In genomic region chr10:85624511-85624910, GRCh38 we compare ENCODE assay signal across 23 cellular contexts.
"Had no signal": no experiment of that assay in that cellular context is flagged by ENCODE, and none has a peak within 500 bp of the region (broad histone marks: within the 10 kb centered on the region; RNA-seq: fewer than 3 reads in every experiment).

No MANE protein-coding gene starts in this region.

- FAIRE-seq: endothelial cell of umbilical vein had no signal

- H3K27ac ChIP-seq: coronary artery, dorsolateral prefrontal cortex, esophagus muscularis mucosa, foreskin keratinocyte, gastroesophageal sphincter, heart left ventricle, hepatocyte, lower lobe of right lung had no signal

- H3K9me3 ChIP-seq: esophagus muscularis mucosa, gastroesophageal sphincter, heart left ventricle, lower lobe of right lung, mucosa of descending colon had no signal

- H3K4me1 ChIP-seq: esophagus muscularis mucosa, foreskin keratinocyte, gastroesophageal sphincter, heart left ventricle, lower lobe of right lung had no signal

- H3K27me3 ChIP-seq: dorsolateral prefrontal cortex, esophagus muscularis mucosa, foreskin keratinocyte, gastroesophageal sphincter, heart left ventricle, hepatocyte had no signal

- H3K4me3 ChIP-seq: coronary artery, dorsolateral prefrontal cortex, esophagus muscularis mucosa, gastroesophageal sphincter, heart left ventricle, hepatocyte, lower lobe of right lung, mucosa of descending colon had no signal

- H2AFZ ChIP-seq: hepatocyte had no signal

- H3K79me2 ChIP-seq: hepatocyte had no signal

- H3K4me2 ChIP-seq: hepatocyte had no signal

- H3K36me3 ChIP-seq: esophagus muscularis mucosa, gastroesophageal sphincter, heart left ventricle, lower lobe of right lung had no signal

- DNase-seq: dermis blood vessel endothelial cell; dorsolateral prefrontal cortex; effector CD4-positive, alpha-beta T cell; effector memory CD4-positive, alpha-beta T cell; foreskin keratinocyte; heart left ventricle; hypothalamus; immature natural killer cell; kidney; kidney glomerular epithelial cell; left colon; left ventricle myocardium superior; lower lobe of right lung; mesenchymal stem cell; mucosa of descending colon; naive B cell; naive thymus-derived CD8-positive, alpha-beta T cell had no signal

- ATAC-seq: foreskin keratinocyte; gastroesophageal sphincter; heart left ventricle; left colon; left lobe of liver; left ventricle myocardium superior; lower lobe of right lung; mucosa of descending colon; naive thymus-derived CD8-positive, alpha-beta T cell had no signal
